Comparison of ENCODE assay signal across 21 cellular contexts in the genomic region with DNA sequence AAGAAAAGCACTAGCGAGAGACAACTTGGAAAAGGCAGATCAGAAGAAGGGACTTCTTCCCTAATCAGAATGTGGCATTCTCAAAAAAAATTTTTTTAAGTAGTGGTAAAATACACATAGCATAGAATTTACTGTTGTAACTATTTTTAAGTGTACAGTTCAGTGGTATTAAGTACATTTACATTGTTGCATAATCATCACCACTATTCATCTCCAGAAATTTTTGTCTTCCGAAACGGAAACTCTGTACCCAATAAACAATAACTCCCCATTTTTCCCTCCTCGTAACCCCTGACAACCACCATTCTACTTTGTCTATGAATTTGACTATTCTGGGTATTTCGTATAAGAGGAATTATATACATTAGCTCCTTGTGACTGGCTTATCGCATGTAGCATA. TPM values are rescaled to one million over a fixed set of nuclear protein-coding genes. Genes with fewer than 3 reads are reported as not detected.
"Had no signal": no experiment of that assay in that cellular context is flagged by ENCODE, and none has a peak within 500 bp of the region (broad histone marks: within the 10 kb centered on the region; RNA-seq: fewer than 3 reads in every experiment).

No MANE protein-coding gene starts in this region.

- H3K27ac ChIP-seq: VCaP had no signal

- H3K9me3 Mint-ChIP-seq: activated CD4-positive, alpha-beta memory T cell treated with anti-CD3 and anti-CD28 coated beads, Interleukin-2, amount 10 ng/mL, durations not matched to agents 7 days and 5 days; activated naive CD4-positive, alpha-beta T cell treated with anti-CD3 and anti-CD28 coated beads, Interleukin-2, amount 50 U/mL, for 24 hours; central memory CD8-positive, alpha-beta T cell; T-cell had no signal

- H3K27me3 Mint-ChIP-seq: activated CD4-positive, alpha-beta memory T cell treated with anti-CD3 and anti-CD28 coated beads, Interleukin-2, amount 10 ng/mL, durations not matched to agents 7 days and 5 days; activated CD4-positive, alpha-beta T cell treated with anti-CD3 and anti-CD28 coated beads for 36 hours; activated naive CD4-positive, alpha-beta T cell treated with anti-CD3 and anti-CD28 coated beads, Interleukin-2, amount 50 U/mL, for 24 hours; central memory CD8-positive, alpha-beta T cell; T-cell had no signal

- H3K4me3 Mint-ChIP-seq: activated CD4-positive, alpha-beta memory T cell treated with anti-CD3 and anti-CD28 coated beads, Interleukin-2, amount 10 ng/mL, durations not matched to agents 7 days and 5 days; activated CD4-positive, alpha-beta T cell treated with anti-CD3 and anti-CD28 coated beads for 36 hours; activated naive CD4-positive, alpha-beta T cell treated with anti-CD3 and anti-CD28 coated beads, Interleukin-2, amount 50 U/mL, for 24 hours; central memory CD8-positive, alpha-beta T cell; T-cell had no signal

- DNase-seq: activated CD4-positive, alpha-beta memory T cell treated with anti-CD3 and anti-CD28 coated beads, Interleukin-2, amount 10 ng/mL, durations not matched to agents 7 days and 5 days; activated CD4-positive, alpha-beta T cell treated with anti-CD3 and anti-CD28 coated beads for 36 hours; activated CD4-positive, alpha-beta T cell treated with anti-CD3 and anti-CD28 coated beads, Interleukin-2, amount 50 U/mL, for 1 hour; activated effector memory CD4-positive, alpha-beta T cell treated with Interleukin-2 at 50 U/mL for 16 hours; activated naive CD4-positive, alpha-beta T cell; aorta; NCI-H1048; NCI-H146; NCI-H2029; NCI-H345; NCI-H510A; NCI-H526 treated with DMSO at 0.1 percent for 48 hours; NCI-H82; NK-92 treated with Interleukin-12 subunit alpha and Interleukin-12 subunit beta, amount 100 ng/mL, for 24 hours; PC-3; SHP77 treated with DMSO at 0.1 percent for 48 hours; T-cell had no signal

- ATAC-seq: PC-3, T-cell had no signal

- H3K27ac Mint-ChIP-seq: activated CD4-positive, alpha-beta memory T cell treated with anti-CD3 and anti-CD28 coated beads, Interleukin-2, amount 10 ng/mL, durations not matched to agents 7 days and 5 days; activated CD4-positive, alpha-beta T cell treated with anti-CD3 and anti-CD28 coated beads for 36 hours; activated naive CD4-positive, alpha-beta T cell treated with anti-CD3 and anti-CD28 coated beads, Interleukin-2, amount 50 U/mL, for 24 hours had no signal

RNA-seq across cellular contexts. Expression of gene OTOA, which starts 45.5 kb away (rescaled TPM):
- total RNA-seq: bronchial epithelial cell, PC-3 had no signal
- polyA plus RNA-seq: aorta had no signal
